1 cellular context compared by ENCODE assay signal in genomic region chr22:19962246-19962908, GRCh38.
TF ChIP-seq lines count a peak whose summit lies in the region.

No MANE protein-coding gene starts in this region.

TF ChIP-seq in HepG2, 621 proteins besides CTCF, POLR2A, EP300 and RAD21 (continued from another document and continues in another):
- TF ChIP-seq ADNP (CRISPR knock-in tag; IDR thresholded peaks at IDR 0.05) (0 out of 2 replicates have a peak, but pooled peaks have one; percentile 40), HNRNPK (IDR thresholded peaks at IDR 0.05; ENCODE audit: low read depth, low read length, poor library complexity, severe bottlenecking) (no peak), ZNF354B (CRISPR knock-in tag; IDR thresholded peaks at IDR 0.05) (no peak), MEF2D (CRISPR knock-in tag; IDR thresholded peaks at IDR 0.05) (no peak), SP1 (IDR thresholded peaks at IDR 0.05) (no peak), SP1 (CRISPR knock-in tag; IDR thresholded peaks at IDR 0.05) (peak; percentile 72), ZNF83 (CRISPR knock-in tag; IDR thresholded peaks at IDR 0.05; ENCODE audit: borderline replicate concordance) (no peak; the same call in 1 of the 2 replicates), HNRNPL (IDR thresholded peaks at IDR 0.05; ENCODE audit: low read depth, low read length) (peak; percentile 93), RARA (CRISPR knock-in tag; IDR thresholded peaks at IDR 0.05) (no peak), STAG1 (CRISPR knock-in tag; IDR thresholded peaks at IDR 0.05) (peak; percentile 60), XRCC5 (optimal IDR thresholded peaks at IDR 0.05; ENCODE audit: low read length) (peak; percentile 41), ZNF709 (CRISPR knock-in tag; IDR thresholded peaks at IDR 0.05) (0 out of 2 replicates have a peak, but pooled peaks have one; percentile 48), CCAR2 (optimal IDR thresholded peaks at IDR 0.05; ENCODE audit: low read depth, low read length) (no peak), AGO1 (IDR thresholded peaks at IDR 0.05; ENCODE audit: low read depth, low read length, poor library complexity, severe bottlenecking) (no peak), DMAP1 (CRISPR knock-in tag; IDR thresholded peaks at IDR 0.05) (0 out of 2 replicates have a peak, but pooled peaks have one; percentile 17), MAZ (IDR thresholded peaks at IDR 0.05; ENCODE audit: borderline replicate concordance, low read depth, low read length) (no peak), MAZ (CRISPR knock-in tag; IDR thresholded peaks at IDR 0.05; ENCODE audit: low read depth) (no peak), MATR3 (CRISPR knock-in tag; IDR thresholded peaks at IDR 0.05) (no peak), ZNF616 (CRISPR knock-in tag; IDR thresholded peaks at IDR 0.05; ENCODE audit: low read depth) (0 out of 2 replicates have a peak, but pooled peaks have one; percentile 13), CAMTA2 (CRISPR knock-in tag; IDR thresholded peaks at IDR 0.05; ENCODE audit: borderline replicate concordance) (no peak), ZNF503 (CRISPR knock-in tag; IDR thresholded peaks at IDR 0.05) (no peak), RORA (CRISPR knock-in tag; IDR thresholded peaks at IDR 0.05) (no peak), ZSCAN25 (CRISPR knock-in tag; IDR thresholded peaks at IDR 0.05) (peak; percentile 89), GATAD2A (CRISPR knock-in tag; IDR thresholded peaks at IDR 0.05) (no peak), ATF7-NPFF (CRISPR knock-in tag; IDR thresholded peaks at IDR 0.05; ENCODE audit: low read depth) (0 out of 2 replicates have a peak, but pooled peaks have one; percentile 28), MYC (CRISPR knock-in tag; IDR thresholded peaks at IDR 0.05; ENCODE audit: borderline replicate concordance) (peak; percentile 44; the same call in 1 of the 2 replicates), ZNF225 (CRISPR knock-in tag; IDR thresholded peaks at IDR 0.05) (no peak), EHMT2 (IDR thresholded peaks at IDR 0.05; ENCODE audit: borderline replicate concordance, low read depth, low read length) (no peak), ZNF44 (CRISPR knock-in tag; IDR thresholded peaks at IDR 0.05) (no peak), ZNF431 (CRISPR knock-in tag; IDR thresholded peaks at IDR 0.05; ENCODE audit: borderline replicate concordance, low read depth) (no peak), ZSCAN20 (CRISPR knock-in tag; IDR thresholded peaks at IDR 0.05; ENCODE audit: borderline replicate concordance) (no peak), MAFG (CRISPR knock-in tag; IDR thresholded peaks at IDR 0.05) (no peak), ZBTB1 (CRISPR knock-in tag; IDR thresholded peaks at IDR 0.05; ENCODE audit: borderline replicate concordance) (no peak), ZBTB21 (CRISPR knock-in tag; IDR thresholded peaks at IDR 0.05) (no peak), ZNF841 (CRISPR knock-in tag; IDR thresholded peaks at IDR 0.05; ENCODE audit: borderline replicate concordance) (no peak), ZNF564 (CRISPR knock-in tag; IDR thresholded peaks at IDR 0.05) (no peak), NFE2L2 (IDR thresholded peaks at IDR 0.05; ENCODE audit: low read length) (no peak), NCOA2 (CRISPR knock-in tag; IDR thresholded peaks at IDR 0.05) (no peak), SP4 (CRISPR knock-in tag; IDR thresholded peaks at IDR 0.05) (no peak), TMF1 (CRISPR knock-in tag; IDR thresholded peaks at IDR 0.05; ENCODE audit: low read depth) (0 out of 2 replicates have a peak, but pooled peaks have one; percentile 73), MEIS2 (CRISPR knock-in tag; IDR thresholded peaks at IDR 0.05) (peak; percentile 16), ZMYM2 (CRISPR knock-in tag; IDR thresholded peaks at IDR 0.05) (no peak), ZNF253 (CRISPR knock-in tag; IDR thresholded peaks at IDR 0.05; ENCODE audit: borderline replicate concordance) (no peak), SNAPC2 (CRISPR knock-in tag; IDR thresholded peaks at IDR 0.05) (peak; percentile 32; the same call in 1 of the 2 replicates), ZBTB39 (CRISPR knock-in tag; IDR thresholded peaks at IDR 0.05) (no peak), ZMYM3 (CRISPR knock-in tag; IDR thresholded peaks at IDR 0.05) (peak; percentile 49; the same call in 1 of the 2 replicates), TBX2 (CRISPR knock-in tag; IDR thresholded peaks at IDR 0.05; ENCODE audit: borderline replicate concordance) (peak; percentile 33)
- TF ChIP-seq, protein P1, sequence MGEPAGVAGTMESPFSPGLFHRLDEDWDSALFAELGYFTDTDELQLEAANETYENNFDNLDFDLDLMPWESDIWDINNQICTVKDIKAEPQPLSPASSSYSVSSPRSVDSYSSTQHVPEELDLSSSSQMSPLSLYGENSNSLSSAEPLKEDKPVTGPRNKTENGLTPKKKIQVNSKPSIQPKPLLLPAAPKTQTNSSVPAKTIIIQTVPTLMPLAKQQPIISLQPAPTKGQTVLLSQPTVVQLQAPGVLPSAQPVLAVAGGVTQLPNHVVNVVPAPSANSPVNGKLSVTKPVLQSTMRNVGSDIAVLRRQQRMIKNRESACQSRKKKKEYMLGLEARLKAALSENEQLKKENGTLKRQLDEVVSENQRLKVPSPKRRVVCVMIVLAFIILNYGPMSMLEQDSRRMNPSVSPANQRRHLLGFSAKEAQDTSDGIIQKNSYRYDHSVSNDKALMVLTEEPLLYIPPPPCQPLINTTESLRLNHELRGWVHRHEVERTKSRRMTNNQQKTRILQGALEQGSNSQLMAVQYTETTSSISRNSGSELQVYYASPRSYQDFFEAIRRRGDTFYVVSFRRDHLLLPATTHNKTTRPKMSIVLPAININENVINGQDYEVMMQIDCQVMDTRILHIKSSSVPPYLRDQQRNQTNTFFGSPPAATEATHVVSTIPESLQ (CRISPR knock-in tag; conservative IDR thresholded peaks at IDR 0.05): no peak
- TF ChIP-seq, protein P2, sequence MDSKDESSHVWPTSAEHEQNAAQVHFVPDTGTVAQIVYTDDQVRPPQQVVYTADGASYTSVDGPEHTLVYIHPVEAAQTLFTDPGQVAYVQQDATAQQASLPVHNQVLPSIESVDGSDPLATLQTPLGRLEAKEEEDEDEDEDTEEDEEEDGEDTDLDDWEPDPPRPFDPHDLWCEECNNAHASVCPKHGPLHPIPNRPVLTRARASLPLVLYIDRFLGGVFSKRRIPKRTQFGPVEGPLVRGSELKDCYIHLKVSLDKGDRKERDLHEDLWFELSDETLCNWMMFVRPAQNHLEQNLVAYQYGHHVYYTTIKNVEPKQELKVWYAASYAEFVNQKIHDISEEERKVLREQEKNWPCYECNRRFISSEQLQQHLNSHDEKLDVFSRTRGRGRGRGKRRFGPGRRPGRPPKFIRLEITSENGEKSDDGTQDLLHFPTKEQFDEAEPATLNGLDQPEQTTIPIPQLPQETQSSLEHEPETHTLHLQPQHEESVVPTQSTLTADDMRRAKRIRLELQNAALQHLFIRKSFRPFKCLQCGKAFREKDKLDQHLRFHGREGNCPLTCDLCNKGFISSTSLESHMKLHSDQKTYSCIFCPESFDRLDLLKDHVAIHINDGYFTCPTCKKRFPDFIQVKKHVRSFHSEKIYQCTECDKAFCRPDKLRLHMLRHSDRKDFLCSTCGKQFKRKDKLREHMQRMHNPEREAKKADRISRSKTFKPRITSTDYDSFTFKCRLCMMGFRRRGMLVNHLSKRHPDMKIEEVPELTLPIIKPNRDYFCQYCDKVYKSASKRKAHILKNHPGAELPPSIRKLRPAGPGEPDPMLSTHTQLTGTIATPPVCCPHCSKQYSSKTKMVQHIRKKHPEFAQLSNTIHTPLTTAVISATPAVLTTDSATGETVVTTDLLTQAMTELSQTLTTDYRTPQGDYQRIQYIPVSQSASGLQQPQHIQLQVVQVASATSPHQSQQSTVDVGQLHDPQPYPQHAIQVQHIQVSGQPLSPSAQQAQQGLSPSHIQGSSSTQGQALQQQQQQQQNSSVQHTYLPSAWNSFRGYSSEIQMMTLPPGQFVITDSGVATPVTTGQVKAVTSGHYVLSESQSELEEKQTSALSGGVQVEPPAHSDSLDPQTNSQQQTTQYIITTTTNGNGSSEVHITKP (CRISPR knock-in tag; IDR thresholded peaks at IDR 0.05; ENCODE audit: low read depth): 0 out of 2 replicates have a peak, but pooled peaks have one; percentile 12
- TF ChIP-seq, protein P3, sequence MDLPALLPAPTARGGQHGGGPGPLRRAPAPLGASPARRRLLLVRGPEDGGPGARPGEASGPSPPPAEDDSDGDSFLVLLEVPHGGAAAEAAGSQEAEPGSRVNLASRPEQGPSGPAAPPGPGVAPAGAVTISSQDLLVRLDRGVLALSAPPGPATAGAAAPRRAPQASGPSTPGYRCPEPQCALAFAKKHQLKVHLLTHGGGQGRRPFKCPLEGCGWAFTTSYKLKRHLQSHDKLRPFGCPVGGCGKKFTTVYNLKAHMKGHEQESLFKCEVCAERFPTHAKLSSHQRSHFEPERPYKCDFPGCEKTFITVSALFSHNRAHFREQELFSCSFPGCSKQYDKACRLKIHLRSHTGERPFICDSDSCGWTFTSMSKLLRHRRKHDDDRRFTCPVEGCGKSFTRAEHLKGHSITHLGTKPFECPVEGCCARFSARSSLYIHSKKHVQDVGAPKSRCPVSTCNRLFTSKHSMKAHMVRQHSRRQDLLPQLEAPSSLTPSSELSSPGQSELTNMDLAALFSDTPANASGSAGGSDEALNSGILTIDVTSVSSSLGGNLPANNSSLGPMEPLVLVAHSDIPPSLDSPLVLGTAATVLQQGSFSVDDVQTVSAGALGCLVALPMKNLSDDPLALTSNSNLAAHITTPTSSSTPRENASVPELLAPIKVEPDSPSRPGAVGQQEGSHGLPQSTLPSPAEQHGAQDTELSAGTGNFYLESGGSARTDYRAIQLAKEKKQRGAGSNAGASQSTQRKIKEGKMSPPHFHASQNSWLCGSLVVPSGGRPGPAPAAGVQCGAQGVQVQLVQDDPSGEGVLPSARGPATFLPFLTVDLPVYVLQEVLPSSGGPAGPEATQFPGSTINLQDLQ (CRISPR knock-in tag; IDR thresholded peaks at IDR 0.05): no peak
- TF ChIP-seq, protein P4, sequence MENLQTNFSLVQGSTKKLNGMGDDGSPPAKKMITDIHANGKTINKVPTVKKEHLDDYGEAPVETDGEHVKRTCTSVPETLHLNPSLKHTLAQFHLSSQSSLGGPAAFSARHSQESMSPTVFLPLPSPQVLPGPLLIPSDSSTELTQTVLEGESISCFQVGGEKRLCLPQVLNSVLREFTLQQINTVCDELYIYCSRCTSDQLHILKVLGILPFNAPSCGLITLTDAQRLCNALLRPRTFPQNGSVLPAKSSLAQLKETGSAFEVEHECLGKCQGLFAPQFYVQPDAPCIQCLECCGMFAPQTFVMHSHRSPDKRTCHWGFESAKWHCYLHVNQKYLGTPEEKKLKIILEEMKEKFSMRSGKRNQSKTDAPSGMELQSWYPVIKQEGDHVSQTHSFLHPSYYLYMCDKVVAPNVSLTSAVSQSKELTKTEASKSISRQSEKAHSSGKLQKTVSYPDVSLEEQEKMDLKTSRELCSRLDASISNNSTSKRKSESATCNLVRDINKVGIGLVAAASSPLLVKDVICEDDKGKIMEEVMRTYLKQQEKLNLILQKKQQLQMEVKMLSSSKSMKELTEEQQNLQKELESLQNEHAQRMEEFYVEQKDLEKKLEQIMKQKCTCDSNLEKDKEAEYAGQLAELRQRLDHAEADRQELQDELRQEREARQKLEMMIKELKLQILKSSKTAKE (CRISPR knock-in tag; IDR thresholded peaks at IDR 0.05; ENCODE audit: borderline replicate concordance): 0 out of 2 replicates have a peak, but pooled peaks have one; percentile 1
- TF ChIP-seq, protein P5, sequence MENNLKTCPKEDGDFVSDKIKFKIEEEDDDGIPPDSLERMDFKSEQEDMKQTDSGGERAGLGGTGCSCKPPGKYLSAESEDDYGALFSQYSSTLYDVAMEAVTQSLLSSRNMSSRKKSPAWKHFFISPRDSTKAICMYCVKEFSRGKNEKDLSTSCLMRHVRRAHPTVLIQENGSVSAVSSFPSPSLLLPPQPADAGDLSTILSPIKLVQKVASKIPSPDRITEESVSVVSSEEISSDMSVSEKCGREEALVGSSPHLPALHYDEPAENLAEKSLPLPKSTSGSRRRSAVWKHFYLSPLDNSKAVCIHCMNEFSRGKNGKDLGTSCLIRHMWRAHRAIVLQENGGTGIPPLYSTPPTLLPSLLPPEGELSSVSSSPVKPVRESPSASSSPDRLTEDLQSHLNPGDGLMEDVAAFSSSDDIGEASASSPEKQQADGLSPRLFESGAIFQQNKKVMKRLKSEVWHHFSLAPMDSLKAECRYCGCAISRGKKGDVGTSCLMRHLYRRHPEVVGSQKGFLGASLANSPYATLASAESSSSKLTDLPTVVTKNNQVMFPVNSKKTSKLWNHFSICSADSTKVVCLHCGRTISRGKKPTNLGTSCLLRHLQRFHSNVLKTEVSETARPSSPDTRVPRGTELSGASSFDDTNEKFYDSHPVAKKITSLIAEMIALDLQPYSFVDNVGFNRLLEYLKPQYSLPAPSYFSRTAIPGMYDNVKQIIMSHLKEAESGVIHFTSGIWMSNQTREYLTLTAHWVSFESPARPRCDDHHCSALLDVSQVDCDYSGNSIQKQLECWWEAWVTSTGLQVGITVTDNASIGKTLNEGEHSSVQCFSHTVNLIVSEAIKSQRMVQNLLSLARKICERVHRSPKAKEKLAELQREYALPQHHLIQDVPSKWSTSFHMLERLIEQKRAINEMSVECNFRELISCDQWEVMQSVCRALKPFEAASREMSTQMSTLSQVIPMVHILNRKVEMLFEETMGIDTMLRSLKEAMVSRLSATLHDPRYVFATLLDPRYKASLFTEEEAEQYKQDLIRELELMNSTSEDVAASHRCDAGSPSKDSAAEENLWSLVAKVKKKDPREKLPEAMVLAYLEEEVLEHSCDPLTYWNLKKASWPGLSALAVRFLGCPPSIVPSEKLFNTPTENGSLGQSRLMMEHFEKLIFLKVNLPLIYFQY (CRISPR knock-in tag; IDR thresholded peaks at IDR 0.05; ENCODE audit: borderline replicate concordance): no peak; the same call in 1 of the 2 replicates
